Comparison of ENCODE assay signal across 8 cellular contexts in genomic region chr12:64625243-64626077, GRCh38. TPM values are rescaled to one million over a fixed set of nuclear protein-coding genes. Genes with fewer than 3 reads are reported as not detected.
A peak's percentile ranks its signal among the peaks of the same experiment; 100 is the strongest.
DNase-seq lines count a peak whose midpoint lies in the region; ATAC-seq, FAIRE-seq and TF ChIP-seq lines count a peak whose summit lies in the region.

No MANE protein-coding gene starts in this region.

- TF ChIP-seq POLR2A in body of pancreas (IDR thresholded peaks at IDR 0.05): peak in 2 of 3 donors; percentile 40 to 44

- peaks cover 32% of the 10 kb centered on the region for H3K4me1 ChIP-seq in RWPE2 (ENCODE audit: insufficient read depth, poor library complexity, severe bottlenecking)
- peaks cover 30% of the 10 kb centered on the region for H3K4me1 ChIP-seq in body of pancreas
- H3K4me1 ChIP-seq in skeletal muscle tissue (ENCODE audit: control insufficient read depth in 3 of 3, insufficient read depth in 3 of 3, low read length in 3 of 3): peaks cover 2 to 7% (median 2%) of the 10 kb centered on the region in 3 donors

- H3K4me3 ChIP-seq in AG09309 (ENCODE audit: control insufficient read depth, low read depth, low read length) (peak overlapping the region; percentile 5), RWPE2 (ENCODE audit: severe bottlenecking) (peak overlapping the region; percentile 18), body of pancreas (no peak overlapping the region), skeletal muscle tissue (ENCODE audit: low read length in 3 of 3) (peak overlapping the region; percentile 22 to 71 (median 60))

- peak; percentile 45 for ATAC-seq in GM18868 (IDR thresholded peaks at IDR 0.05; ENCODE audit: unreplicated experiment)
- peak; percentile 35 for ATAC-seq in HG03103 (IDR thresholded peaks at IDR 0.05; ENCODE audit: low read depth, unreplicated experiment)
- peak; percentile 89 for ATAC-seq in RWPE2 (ENCODE audit: low read depth)
- ATAC-seq in body of pancreas: peak; percentile 79

- DNase-seq in AG09309 (ENCODE audit: low read depth): peak; percentile 47
- no peak for DNase-seq in RWPE2 (ENCODE audit: low spot score)
- peak; percentile 41 to 69 (median 53) for DNase-seq in body of pancreas
- DNase-seq in iris pigment epithelial cell (ENCODE audit: low read depth): peak; percentile 88
- no peak for DNase-seq in HTR-8/SVneo (ENCODE audit: insufficient read length, low spot score)

- intact Hi-C loops in body of pancreas (cut with DNase I): no loop called here

- H3K27me3 ChIP-seq in RWPE2 (ENCODE audit: insufficient read depth, poor library complexity, severe bottlenecking): no peaks in the 10 kb centered on the region
- no peaks in the 10 kb centered on the region for H3K27me3 ChIP-seq in body of pancreas
- no peaks in the 10 kb centered on the region for H3K27me3 ChIP-seq in skeletal muscle tissue (ENCODE audit: control insufficient read depth in 3 of 3, insufficient read depth in 3 of 3, low read length in 3 of 3)

- H3K27ac ChIP-seq in RWPE2 (ENCODE audit: poor library complexity, severe bottlenecking): peak overlapping the region; percentile 89
- peak overlapping the region; percentile 71 to 87 (median 76) for H3K27ac ChIP-seq in body of pancreas
- peak overlapping the region; percentile 82 for H3K27ac ChIP-seq in skeletal muscle tissue (ENCODE audit: low read depth, low read length)

- TF ChIP-seq CTCF in AG09309 (IDR thresholded peaks at IDR 0.05; ENCODE audit: control insufficient read depth, insufficient read depth, low read depth, low read length, missing control alignments): no peak
- TF ChIP-seq CTCF in RWPE2 (IDR thresholded peaks at IDR 0.05; ENCODE audit: poor library complexity, severe bottlenecking): peak; percentile 16
- no peak for TF ChIP-seq CTCF in body of pancreas (IDR thresholded peaks at IDR 0.05)

- 12 to 14% methylated on average over 15 of the region's 15 CpGs for WGBS in body of pancreas, 2 donors

- FAIRE-seq in HTR-8/SVneo (lab: Jason Lieb, UNC): no peak

- H3K9ac ChIP-seq in skeletal muscle tissue (ENCODE audit: low read depth in 1 of 3, low read length in 3 of 3): peak overlapping the region; percentile 42 to 72 (median 46)

- H3K9me3 ChIP-seq in RWPE2 (ENCODE audit: severe bottlenecking) (no peaks in the 10 kb centered on the region), body of pancreas (no peaks in the 10 kb centered on the region), skeletal muscle tissue (ENCODE audit: control insufficient read depth in 3 of 3, low read length in 3 of 3) (no peaks in the 10 kb centered on the region)

- H3K36me3 ChIP-seq in RWPE2 (ENCODE audit: low read depth) (peaks cover 4% of the 10 kb centered on the region; the same call in 1 of the 2 replicates), body of pancreas (replicated peaks in 1 of 2; ENCODE audit: insufficient read depth in 1 of 2, low read depth in 2 of 2) (no peaks in the 10 kb centered on the region), skeletal muscle tissue (ENCODE audit: control insufficient read depth in 3 of 3, insufficient read depth in 3 of 3, low read length in 3 of 3) (no peaks in the 10 kb centered on the region)

RNA-seq across cellular contexts. Expression of gene RASSF3, which starts 15.2 kb away (rescaled TPM):
- 10 to 100 TPM; 13.5 to 21.3 TPM for total RNA-seq in body of pancreas
- 31.8 TPM for total RNA-seq in skeletal muscle tissue

Comparison
In these comparisons a context has a peak if more than half of its experiments do, and no peak if none do; other contexts are left out.
1. DNase-seq: peak in AG09309 (single experiment), body of pancreas (4 of 4) and iris pigment epithelial cell (single experiment); none in RWPE2 (single experiment) and HTR-8/SVneo (single experiment).
2. H3K4me3 ChIP-seq: peak in AG09309 (single experiment), RWPE2 (single experiment) and skeletal muscle tissue (3 of 3); none in body of pancreas (0 of 2).
3. ATAC-seq: peak in every context shown above with its lines; median percentile 89 in RWPE2; 79 in body of pancreas; 45 in GM18868; 35 in HG03103.
4. Peak in every context shown above with its lines, with median percentiles within 50 percentile points of each other: H3K27ac ChIP-seq.